In genomic region chr6:11210386-11211138, GRCh38 we compare ENCODE assay signal across 13 cellular contexts. TPM values are rescaled to one million over a fixed set of nuclear protein-coding genes. Genes with fewer than 3 reads are reported as not detected.
A peak's percentile ranks its signal among the peaks of the same experiment; 100 is the strongest.
DNase-seq lines count a peak whose midpoint lies in the region; ATAC-seq and TF ChIP-seq lines count a peak whose summit lies in the region.
"Had no signal": no experiment of that assay in that cellular context is flagged by ENCODE, and none has a peak within 500 bp of the region (broad histone marks: within the 10 kb centered on the region; RNA-seq: fewer than 3 reads in every experiment).

No MANE protein-coding gene starts in this region.

- peaks cover 28% of the 10 kb centered on the region for H3K4me1 ChIP-seq in Loucy (ENCODE audit: insufficient read depth, low read length, poor library complexity, severe bottlenecking)
- H3K4me1 ChIP-seq in thymus (ENCODE audit: control insufficient read depth, insufficient read depth, low read length): peaks cover 67% of the 10 kb centered on the region

- H3K36me3 Mint-ChIP-seq in central memory CD8-positive, alpha-beta T cell (ENCODE audit: insufficient read depth): peaks cover 30% of the 10 kb centered on the region
- peaks cover 36% of the 10 kb centered on the region for H3K36me3 Mint-ChIP-seq in memory B cell

- peak overlapping the region; percentile 85 for H3K27ac ChIP-seq in thymus (ENCODE audit: low read depth)

- H3K36me3 ChIP-seq in Loucy (ENCODE audit: insufficient read depth, low read length): no peaks in the 10 kb centered on the region
- H3K36me3 ChIP-seq in thymus (ENCODE audit: control insufficient read depth, insufficient read depth): peaks cover 10% of the 10 kb centered on the region

- H3K4me3 Mint-ChIP-seq in central memory CD8-positive, alpha-beta T cell: no peak overlapping the region
- H3K4me3 Mint-ChIP-seq in memory B cell: no peak overlapping the region
- H3K4me3 Mint-ChIP-seq: activated naive CD4-positive, alpha-beta T cell treated with anti-CD3 and anti-CD28 coated beads, Interleukin-2, amount 50 U/mL, for 24 hours had no signal

- no peaks in the 10 kb centered on the region for H3K9me2 ChIP-seq in Loucy (replicated peaks; ENCODE audit: low read depth, low read length)

- H3K9ac ChIP-seq in Loucy (ENCODE audit: low read depth, low read length, poor library complexity, severe bottlenecking): peak overlapping the region; percentile 5

- H3K9me3 Mint-ChIP-seq in central memory CD8-positive, alpha-beta T cell: no peaks in the 10 kb centered on the region
- no peaks in the 10 kb centered on the region for H3K9me3 Mint-ChIP-seq in memory B cell
- H3K9me3 Mint-ChIP-seq: activated naive CD4-positive, alpha-beta T cell treated with anti-CD3 and anti-CD28 coated beads, Interleukin-2, amount 50 U/mL, for 24 hours had no signal

- DNase-seq in central memory CD8-positive, alpha-beta T cell (ENCODE audit: low spot score in 2 of 2): no peak
- no peak for DNase-seq in memory B cell (ENCODE audit: low spot score in 2 of 2)
- DNase-seq in AG08395 (ENCODE audit: low spot score): no peak
- DNase-seq in islet precursor cell: no peak
- DNase-seq: activated CD4-positive, alpha-beta T cell treated with anti-CD3 and anti-CD28 coated beads for 48 hours; effector CD4-positive, alpha-beta T cell; hippocampal formation; MM.1S; NCI-H748 treated with DMSO at 0.1 percent for 48 hours had no signal

- no peaks in the 10 kb centered on the region for H3F3A ChIP-seq in Loucy (ENCODE audit: low read depth)

- ATAC-seq in central memory CD8-positive, alpha-beta T cell (replicated peaks; ENCODE audit: extremely low read depth, poor library complexity, severe bottlenecking): no peak
- ATAC-seq in memory B cell (ENCODE audit: low read depth) (no peak), GM21367 (IDR thresholded peaks at IDR 0.05; ENCODE audit: unreplicated experiment) (no peak)

- 86% methylated on average over 2 of the region's 2 CpGs for WGBS in thymus

- H4K20me1 ChIP-seq in Loucy (ENCODE audit: insufficient read depth, low read length, poor library complexity, severe bottlenecking): no peaks in the 10 kb centered on the region

- no peak overlapping the region for H3K4me3 ChIP-seq in Loucy (ENCODE audit: low read length, poor library complexity, severe bottlenecking)
- H3K4me3 ChIP-seq in thymus (ENCODE audit: low read length): no peak overlapping the region

- peaks cover 70% of the 10 kb centered on the region for H3K4me1 Mint-ChIP-seq in central memory CD8-positive, alpha-beta T cell
- H3K4me1 Mint-ChIP-seq in memory B cell: peaks cover 5% of the 10 kb centered on the region

- H3K27me3 Mint-ChIP-seq in central memory CD8-positive, alpha-beta T cell: no peaks in the 10 kb centered on the region
- H3K27me3 Mint-ChIP-seq in memory B cell: no peaks in the 10 kb centered on the region
- H3K27me3 Mint-ChIP-seq: activated naive CD4-positive, alpha-beta T cell treated with anti-CD3 and anti-CD28 coated beads, Interleukin-2, amount 50 U/mL, for 24 hours had no signal

- no peaks in the 10 kb centered on the region for H3K79me2 ChIP-seq in Loucy (ENCODE audit: insufficient read depth, low read length)

- H3K9me3 ChIP-seq in Loucy (ENCODE audit: insufficient read depth, low read depth, low read length) (no peaks in the 10 kb centered on the region), thymus (ENCODE audit: control insufficient read depth) (no peaks in the 10 kb centered on the region)

- H3K27me3 ChIP-seq in Loucy (ENCODE audit: insufficient read depth, low read length, poor library complexity, severe bottlenecking) (no peaks in the 10 kb centered on the region), thymus (ENCODE audit: control insufficient read depth, insufficient read depth) (no peaks in the 10 kb centered on the region)

- peak overlapping the region; percentile 36 for H3K4me2 ChIP-seq in Loucy (ENCODE audit: low read depth, low read length, poor library complexity, severe bottlenecking)

- H3K27ac Mint-ChIP-seq in central memory CD8-positive, alpha-beta T cell (ENCODE audit: low read depth): peak overlapping the region; percentile 55
- H3K27ac Mint-ChIP-seq in memory B cell: peak overlapping the region; percentile 35
- H3K27ac Mint-ChIP-seq: activated naive CD4-positive, alpha-beta T cell treated with anti-CD3 and anti-CD28 coated beads, Interleukin-2, amount 50 U/mL, for 24 hours had no signal

- TF ChIP-seq CTCF in Loucy (conservative IDR thresholded peaks at IDR 0.05; ENCODE audit: low read length): no peak

- H2AFZ ChIP-seq in Loucy (ENCODE audit: low read length): no peak overlapping the region

RNA-seq across cellular contexts. Expression of gene NEDD9, which starts 21.9 kb away (rescaled TPM):
- 15.0 TPM for polyA plus RNA-seq in thymus
